ENCODE assay signal across 23 cellular contexts in genomic region chr20:47660602-47660905, GRCh38.
"Had no signal": no experiment of that assay in that cellular context is flagged by ENCODE, and none has a peak within 500 bp of the region (broad histone marks: within the 10 kb centered on the region; RNA-seq: fewer than 3 reads in every experiment).

No MANE protein-coding gene starts in this region.

- H3K9me3 Mint-ChIP-seq: natural killer cell; stimulated activated effector memory CD8-positive, alpha-beta T cell treated with anti-CD3 and anti-CD28 coated beads, Interleukin-12 subunit alpha, Interleukin-12 subunit beta, amount 100 ng/mL, for 72 hours had no signal

- H3K27me3 ChIP-seq: esophagus squamous epithelium, gastrocnemius medialis, neutrophil, pancreas, upper lobe of right lung had no signal

- H3K9me3 ChIP-seq: esophagus squamous epithelium, gastrocnemius medialis, left ventricle myocardium inferior, neutrophil, pancreas, psoas muscle, upper lobe of right lung had no signal

- ATAC-seq: gastrocnemius medialis; natural killer cell; pancreas; psoas muscle; right cardiac atrium; SK-N-SH treated with all-trans-retinoic acid at 6 μM for 48 hours; stimulated activated effector memory CD8-positive, alpha-beta T cell treated with anti-CD3 and anti-CD28 coated beads, Interleukin-12 subunit alpha, Interleukin-12 subunit beta, amount 100 ng/mL, for 72 hours; upper lobe of right lung had no signal

- H3K4me3 ChIP-seq: coronary artery, esophagus squamous epithelium, gastrocnemius medialis, left ventricle myocardium inferior, pancreas, psoas muscle, upper lobe of right lung had no signal

- FAIRE-seq: bronchial epithelial cell, pancreas, TTC549 had no signal

- H3K27ac ChIP-seq: coronary artery, esophagus squamous epithelium, gastrocnemius medialis, left ventricle myocardium inferior, neutrophil, pancreas, psoas muscle, upper lobe of right lung, WERI-Rb-1 had no signal

- DNase-seq: activated CD4-positive, alpha-beta T cell treated with anti-CD3 and anti-CD28 coated beads for 1 hour; activated CD4-positive, alpha-beta T cell treated with anti-CD3 and anti-CD28 coated beads, Interleukin-2, amount 50 U/mL, for 4 hours; activated naive CD4-positive, alpha-beta T cell treated with anti-CD3 and anti-CD28 coated beads, Interleukin-2, amount 50 U/mL, for 16 hours; amniotic stem cell; esophagus squamous epithelium; gastrocnemius medialis; hippocampal formation; kidney glomerular epithelial cell; left ventricle myocardium inferior; midbrain; natural killer cell; pancreas; psoas muscle; right cardiac atrium; stimulated activated CD4-positive, alpha-beta T cell treated with anti-CD3 and anti-CD28 coated beads, Interleukin-1b, Interleukin-23, amount 100 ng/mL, for 48 hours; upper lobe of right lung; WERI-Rb-1 had no signal

- H3K4me1 ChIP-seq: gastrocnemius medialis, pancreas, psoas muscle had no signal

- H3K36me3 ChIP-seq: WERI-Rb-1 had no signal

- H3K36me3 Mint-ChIP-seq: natural killer cell had no signal

- H3K4me3 Mint-ChIP-seq: natural killer cell; stimulated activated effector memory CD8-positive, alpha-beta T cell treated with anti-CD3 and anti-CD28 coated beads, Interleukin-12 subunit alpha, Interleukin-12 subunit beta, amount 100 ng/mL, for 72 hours had no signal
